In the genomic region with DNA sequence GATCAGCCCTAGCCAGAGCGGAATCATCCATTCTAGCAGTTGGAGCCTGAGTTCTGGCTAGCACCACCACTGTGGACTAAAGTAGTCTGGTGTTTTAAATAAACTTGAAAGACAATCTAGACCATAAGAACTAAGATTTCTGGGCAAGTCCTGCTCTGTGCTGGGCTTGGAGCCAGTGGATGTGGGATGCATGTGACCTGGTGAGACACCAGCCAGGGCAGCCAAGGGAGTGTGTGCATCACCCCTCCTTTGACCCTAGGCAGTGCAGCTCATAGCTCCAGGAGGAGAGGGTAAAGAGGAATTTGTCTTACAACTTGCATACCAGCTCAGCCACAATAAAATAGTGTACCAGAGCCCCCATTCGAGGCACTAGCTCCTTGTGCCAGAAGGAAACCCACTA, we compare ENCODE assay signal across 17 cellular contexts. TPM values are rescaled to one million over a fixed set of nuclear protein-coding genes. Genes with fewer than 3 reads are reported as not detected.
A peak's percentile ranks its signal among the peaks of the same experiment; 100 is the strongest.
DNase-seq lines count a peak whose midpoint lies in the region; ATAC-seq, FAIRE-seq and TF ChIP-seq lines count a peak whose summit lies in the region.
"Had no signal": no experiment of that assay in that cellular context is flagged by ENCODE, and none has a peak within 500 bp of the region (broad histone marks: within the 10 kb centered on the region; RNA-seq: fewer than 3 reads in every experiment).

No MANE protein-coding gene starts in this region.

- no peaks in the 10 kb centered on the region for H3K36me3 ChIP-seq in endothelial cell of umbilical vein (ENCODE audit: control insufficient read depth in 2 of 2, extremely low read depth in 1 of 2, insufficient read depth in 2 of 2, low read length in 2 of 2)
- H3K36me3 ChIP-seq: BE2C, Peyer's patch, vagina had no signal

- no peaks in the 10 kb centered on the region for H3K9me3 ChIP-seq in endothelial cell of umbilical vein (replicated peaks; ENCODE audit: control insufficient read depth, insufficient read depth, low read length)
- H3K9me3 ChIP-seq: BE2C, body of pancreas, Peyer's patch, vagina had no signal

- no TSS peak for BruUV-seq in endothelial cell of umbilical vein (replicated peaks; lab: Mats Ljungman, UMichigan)

- no peaks in the 10 kb centered on the region for H3K36me3 Mint-ChIP-seq in activated CD8-positive, alpha-beta T cell treated with anti-CD3 and anti-CD28 coated beads for 36 hours (ENCODE audit: low read depth)
- H3K36me3 Mint-ChIP-seq in nephron progenitor cell (ENCODE audit: low read depth), result no peaks in the 10 kb centered on the region
- H3K36me3 Mint-ChIP-seq: naive thymus-derived CD4-positive, alpha-beta T cell; WTC11 had no signal

- no peaks in the 10 kb centered on the region for H4K20me1 ChIP-seq in endothelial cell of umbilical vein (replicated peaks; ENCODE audit: control insufficient read depth, extremely low read depth, insufficient read depth, low read length)

- no peaks in the 10 kb centered on the region for H3K4me1 Mint-ChIP-seq in activated CD8-positive, alpha-beta T cell treated with anti-CD3 and anti-CD28 coated beads for 36 hours (ENCODE audit: low read depth)
- H3K4me1 Mint-ChIP-seq in nephron progenitor cell, result peaks cover 11% of the 10 kb centered on the region
- H3K4me1 Mint-ChIP-seq: naive thymus-derived CD4-positive, alpha-beta T cell had no signal

- TF ChIP-seq POLR2A in endothelial cell of umbilical vein (IDR thresholded peaks at IDR 0.05; ENCODE audit: low read depth, low read length), result no peak

- FAIRE-seq in endothelial cell of umbilical vein (lab: Jason Lieb, UNC), result no peak

- no peaks in the 10 kb centered on the region for H3K9me3 Mint-ChIP-seq in activated CD8-positive, alpha-beta T cell treated with anti-CD3 and anti-CD28 coated beads for 36 hours
- no peaks in the 10 kb centered on the region for H3K9me3 Mint-ChIP-seq in nephron progenitor cell
- H3K9me3 Mint-ChIP-seq: activated T-cell treated with anti-CD3 and anti-CD28 coated beads, Interleukin-2, amount 50 U/mL, for 24 hours had no signal

- peaks cover 9% of the 10 kb centered on the region for H3K4me1 ChIP-seq in endothelial cell of umbilical vein (ENCODE audit: control insufficient read depth, extremely low read depth, insufficient read depth, low read length)
- H3K4me1 ChIP-seq: BE2C, body of pancreas, Peyer's patch, vagina had no signal

- H3K4me3 Mint-ChIP-seq in activated CD8-positive, alpha-beta T cell treated with anti-CD3 and anti-CD28 coated beads for 36 hours, result no peak overlapping the region
- no peak overlapping the region for H3K4me3 Mint-ChIP-seq in nephron progenitor cell
- H3K4me3 Mint-ChIP-seq: activated T-cell treated with anti-CD3 and anti-CD28 coated beads, Interleukin-2, amount 50 U/mL, for 24 hours; naive thymus-derived CD4-positive, alpha-beta T cell; WTC11 had no signal

- intact Hi-C loops in endothelial cell of umbilical vein (cut with micrococcal nuclease), result loop anchor here (2.0 to 5.0 kb wide), 2 partner anchors 15 to 751 kb away; no protein-coding TSS in a partner anchor
- intact Hi-C loops in activated CD8-positive, alpha-beta T cell treated with anti-CD3 and anti-CD28 coated beads for 36 hours (cut with micrococcal nuclease), result no loop called here

- H3K27me3 ChIP-seq in endothelial cell of umbilical vein (ENCODE audit: control insufficient read depth in 2 of 2, insufficient read depth in 2 of 2, low read length in 2 of 2), result no peaks in the 10 kb centered on the region
- H3K27me3 ChIP-seq: BE2C, Peyer's patch, vagina had no signal

- no peak overlapping the region for H3K4me2 ChIP-seq in endothelial cell of umbilical vein (ENCODE audit: insufficient read depth, low read length)
- H3K4me2 ChIP-seq: smooth muscle cell had no signal

- H3K27ac Mint-ChIP-seq in activated CD8-positive, alpha-beta T cell treated with anti-CD3 and anti-CD28 coated beads for 36 hours, result no peak overlapping the region
- H3K27ac Mint-ChIP-seq in nephron progenitor cell, result no peak overlapping the region
- H3K27ac Mint-ChIP-seq: activated T-cell treated with anti-CD3 and anti-CD28 coated beads, Interleukin-2, amount 50 U/mL, for 24 hours; naive thymus-derived CD4-positive, alpha-beta T cell; WTC11 had no signal

- dilution Hi-C loops in endothelial cell of umbilical vein (cut with MboI; ENCODE audit: extremely low pct_ligation_motif_present, low sequenced_read_pairs), result no loop called here

- no peak for TF ChIP-seq CTCF in AG04449 (IDR thresholded peaks at IDR 0.05; ENCODE audit: insufficient read depth, low read length, missing control alignments)
- no peak for TF ChIP-seq CTCF in endothelial cell of umbilical vein (IDR thresholded peaks at IDR 0.05; ENCODE audit: extremely low read depth in 1 of 2, insufficient read depth in 1 of 2, low read depth in 1 of 2, low read length in 2 of 2)
- no peak for TF ChIP-seq CTCF in activated CD8-positive, alpha-beta T cell treated with anti-CD3 and anti-CD28 coated beads for 36 hours (IDR thresholded peaks at IDR 0.05)
- TF ChIP-seq CTCF in nephron progenitor cell (IDR thresholded peaks at IDR 0.05), result no peak

- CTCF ChIA-PET in AG04449 (lab: Yijun Ruan, JAX), result interaction anchor here (0.8 to 5.3 kb wide), 7 partner anchors 12 to 328 kb away, joined by 3 to 66 read pairs (median 5); no protein-coding TSS in a partner anchor
- CTCF ChIA-PET in endothelial cell of umbilical vein (lab: Charles Lee), result interaction anchor here (0.8 to 6.6 kb wide), 13 partner anchors 12 to 346 kb away, joined by 3 to 119 read pairs (median 6); a partner anchor contains a TSS
- CTCF ChIA-PET in activated CD8-positive, alpha-beta T cell treated with anti-CD3 and anti-CD28 coated beads for 36 hours (lab: Charles Lee), result interaction anchor here (2.7 kb wide), 1 partner anchor 329 kb away, joined by 7 read pairs; no protein-coding TSS in a partner anchor

- H3K27me3 Mint-ChIP-seq in activated CD8-positive, alpha-beta T cell treated with anti-CD3 and anti-CD28 coated beads for 36 hours, result peaks cover 10% of the 10 kb centered on the region
- peaks cover 3% of the 10 kb centered on the region for H3K27me3 Mint-ChIP-seq in nephron progenitor cell (ENCODE audit: low read depth, poor library complexity)

- no peak for ATAC-seq in activated CD8-positive, alpha-beta T cell treated with anti-CD3 and anti-CD28 coated beads for 36 hours
- ATAC-seq: body of pancreas; naive thymus-derived CD4-positive, alpha-beta T cell had no signal

- POLR2A ChIA-PET in AG04449 (lab: Yijun Ruan, JAX) (interaction anchor here (1.8 kb wide), 1 partner anchor 328 kb away, joined by 7 read pairs; no protein-coding TSS in a partner anchor), endothelial cell of umbilical vein (lab: Charles Lee) (interaction anchor here (0.7 kb wide), 1 partner anchor 18 kb away, joined by 3 read pairs; no protein-coding TSS in a partner anchor)
- POLR2A ChIA-PET in activated CD8-positive, alpha-beta T cell treated with anti-CD3 and anti-CD28 coated beads for 36 hours (lab: Charles Lee), result no interaction called here

- peak; percentile 47 for DNase-seq in AG04449 (ENCODE audit: low read depth, low spot score)
- DNase-seq in M059J (ENCODE audit: low read depth), result peak; percentile 89
- peak; percentile 32 for DNase-seq in endothelial cell of umbilical vein (ENCODE audit: low read depth, low spot score)
- DNase-seq in midbrain (lab: John Stamatoyannopoulos, UW), result peak; percentile 13
- DNase-seq in activated CD4-positive, CD25-positive, alpha-beta regulatory T cell treated with anti-CD3 and anti-CD28 coated beads, Interleukin-2, amount 50 U/mL, for 72 hours, result no peak
- no peak for DNase-seq in activated T-cell treated with anti-CD3 and anti-CD28 coated beads, Interleukin-2, amount 50 U/mL, for 1 hour
- DNase-seq in activated CD8-positive, alpha-beta T cell treated with anti-CD3 and anti-CD28 coated beads for 36 hours, result no peak
- no peak for DNase-seq in nephron progenitor cell
- DNase-seq: activated T-cell treated with anti-CD3 and anti-CD28 coated beads, Interleukin-2, amount 50 U/mL, for 24 hours; BE2C; body of pancreas; naive thymus-derived CD4-positive, alpha-beta T cell; NCI-H2171 treated with DMSO at 0.1 percent for 48 hours; Peyer's patch had no signal

- H3K79me2 ChIP-seq in endothelial cell of umbilical vein (ENCODE audit: control insufficient read depth, insufficient read depth, low read length), result no peaks in the 10 kb centered on the region

- H3K4me3 ChIP-seq in AG04449 (ENCODE audit: low read depth, low read length) (no peak overlapping the region), endothelial cell of umbilical vein (replicated peaks in 1 of 3; ENCODE audit: insufficient read depth in 1 of 3, low read depth in 1 of 3, low read length in 3 of 3) (no peak overlapping the region)
- H3K4me3 ChIP-seq: body of pancreas, Peyer's patch, smooth muscle cell, vagina had no signal

- no peaks in the 10 kb centered on the region for H3K9me1 ChIP-seq in endothelial cell of umbilical vein (replicated peaks; ENCODE audit: control insufficient read depth, extremely low read depth, insufficient read depth, low read length)

- no peak overlapping the region for H3K9ac ChIP-seq in endothelial cell of umbilical vein (replicated peaks; ENCODE audit: extremely low read depth, insufficient read depth, low read length)

- H3K27ac ChIP-seq in endothelial cell of umbilical vein (ENCODE audit: insufficient read depth, low read depth, low read length), result no peak overlapping the region
- H3K27ac ChIP-seq: body of pancreas, Peyer's patch, vagina had no signal

- peak overlapping the region; percentile 46 for H2AFZ ChIP-seq in endothelial cell of umbilical vein (ENCODE audit: low read depth, low read length)

RNA-seq across cellular contexts. Expression of a gene that starts 21.0 kb away (rescaled TPM):
- 13.9 and 21.4 TPM in 2 replicates for total RNA-seq in M059J (2014; rRNA removed; shearing (Covaris generic))
- total RNA-seq in endothelial cell of umbilical vein, result 8.8 and 9.9 TPM in 2 replicates
- 2.7 and 4.6 TPM in 2 replicates for polyA plus RNA-seq in endothelial cell of umbilical vein
- 4.4 and 5.7 TPM in 2 replicates for polyA plus RNA-seq in endothelial cell of umbilical vein (2011; cell fraction: cytosol; rRNA removed)
- polyA plus RNA-seq in endothelial cell of umbilical vein (2011; cell fraction: nucleus; rRNA removed), result 10.8 and 17.0 TPM in 2 replicates
- 5.4 and 19.2 TPM in 2 replicates for polyA plus RNA-seq in endothelial cell of umbilical vein (2012)
- 17.3 and 18.4 TPM in 2 replicates for polyA minus RNA-seq in endothelial cell of umbilical vein
- polyA minus RNA-seq in endothelial cell of umbilical vein (2011; cell fraction: cytosol; rRNA and poly(A)+ RNA removed), result 0.20 TPM
- polyA minus RNA-seq in endothelial cell of umbilical vein (2011; cell fraction: nucleus; rRNA and poly(A)+ RNA removed), result 37.0 and 44.0 TPM in 2 replicates
- total RNA-seq in activated CD8-positive, alpha-beta T cell treated with anti-CD3 and anti-CD28 coated beads for 36 hours, result not detected
- total RNA-seq: naive thymus-derived CD4-positive, alpha-beta T cell; smooth muscle cell had no signal
- polyA plus RNA-seq: naive thymus-derived CD4-positive, alpha-beta T cell had no signal

RNA-seq across cellular contexts. Expression of a gene that starts 57.1 kb away (rescaled TPM):
- total RNA-seq in M059J (2014; rRNA removed; shearing (Covaris generic)), result 0.17 and 1.4 TPM in 2 replicates
- total RNA-seq in endothelial cell of umbilical vein, result 4.4 and 6.8 TPM in 2 replicates
- 2.2 and 3.3 TPM in 2 replicates for polyA plus RNA-seq in endothelial cell of umbilical vein
- 2.4 TPM in 2 replicates for polyA plus RNA-seq in endothelial cell of umbilical vein (2011; cell fraction: cytosol; rRNA removed)
- 3.4 and 3.9 TPM in 2 replicates for polyA plus RNA-seq in endothelial cell of umbilical vein (2011; cell fraction: nucleus; rRNA removed)
- 7.0 and 11.0 TPM in 2 replicates for polyA plus RNA-seq in endothelial cell of umbilical vein (2012)
- 9.3 and 9.6 TPM in 2 replicates for polyA minus RNA-seq in endothelial cell of umbilical vein
- polyA minus RNA-seq in endothelial cell of umbilical vein (2011; cell fraction: cytosol; rRNA and poly(A)+ RNA removed), result 0.41 TPM
- polyA minus RNA-seq in endothelial cell of umbilical vein (2011; cell fraction: nucleus; rRNA and poly(A)+ RNA removed), result 12.0 and 18.7 TPM in 2 replicates
- not detected for total RNA-seq in activated CD8-positive, alpha-beta T cell treated with anti-CD3 and anti-CD28 coated beads for 36 hours
- total RNA-seq: naive thymus-derived CD4-positive, alpha-beta T cell had no signal
- polyA plus RNA-seq: naive thymus-derived CD4-positive, alpha-beta T cell had no signal

Comparison
In these comparisons a context has a peak if more than half of its experiments do, and no peak if none do; other contexts are left out.
1. DNase-seq: peak in AG04449 (single experiment), M059J (single experiment), endothelial cell of umbilical vein (single experiment) and midbrain (single experiment); none in activated CD4-positive, CD25-positive, alpha-beta regulatory T cell treated with anti-CD3 and anti-CD28 coated beads, Interleukin-2, amount 50 U/mL, for 72 hours (single experiment), activated T-cell treated with anti-CD3 and anti-CD28 coated beads, Interleukin-2, amount 50 U/mL, for 1 hour (single experiment), activated CD8-positive, alpha-beta T cell treated with anti-CD3 and anti-CD28 coated beads for 36 hours (single experiment) and nephron progenitor cell (single experiment).